ENCODE assay signal across 8 cellular contexts in genomic region chr7:148884299-148885022, GRCh38. TPM values are rescaled to one million over a fixed set of nuclear protein-coding genes. Genes with fewer than 3 reads are reported as not detected.
DNase-seq lines count a peak whose midpoint lies in the region; ATAC-seq and TF ChIP-seq lines count a peak whose summit lies in the region.

No MANE protein-coding gene starts in this region.

- H3K4me3 Mint-ChIP-seq in CD14-positive monocyte, result peak overlapping the region; percentile 84 to 91

- peaks cover 22% of the 10 kb centered on the region for H3K4me1 Mint-ChIP-seq in CD14-positive monocyte

- intact Hi-C loops in CD14-positive monocyte (cut with micrococcal nuclease), result loop anchor here (5.0 to 10.0 kb wide), 4 partner anchors 58 to 243 kb away; partner anchors contain the start of genes ZNF425 (in 2 of the 2) and PDIA4 (in 1 of the 2)
- intact Hi-C loops in lower leg skin (cut with DNase I; ENCODE audit: low total_unique reads), result loop anchor here (10.0 kb wide), 1 partner anchor 60 kb away; no protein-coding TSS in a partner anchor

- H3K27me3 Mint-ChIP-seq in CD14-positive monocyte (ENCODE audit: low read depth in 3 of 3), result peaks cover 0 to 5% (median 1%) of the 10 kb centered on the region in 3 donors

- TF ChIP-seq CTCF in CD14-positive monocyte (IDR thresholded peaks at IDR 0.05) (no peak), lower leg skin (IDR thresholded peaks at IDR 0.05) (no peak)

- peak overlapping the region; percentile 96 for H3K4me3 ChIP-seq in lower leg skin (ENCODE audit: low read depth, poor library complexity, severe bottlenecking)

- peak overlapping the region; percentile 63 to 87 (median 77) for H3K27ac Mint-ChIP-seq in CD14-positive monocyte

- peak in 1 of 2 donors; percentile 19 for TF ChIP-seq POLR2A in lower leg skin (IDR thresholded peaks at IDR 0.05)

- DNase-seq in CD14-positive monocyte (ENCODE audit: low spot score), result peak; percentile 89
- DNase-seq in NCI-H69 (lab: John Stamatoyannopoulos, UW), result peak; percentile 98
- DNase-seq in activated CD4-positive, alpha-beta T cell treated with anti-CD3 and anti-CD28 coated beads, Interleukin-2, amount 50 U/mL, for 4 hours, result peak; percentile 86 to 90
- DNase-seq in dermis blood vessel endothelial cell, result peak; percentile 96
- DNase-seq in lower leg skin (ENCODE audit: low spot score in 2 of 2), result peak; percentile 87 to 98
- peak; percentile 93 for DNase-seq in stimulated activated CD4-positive, alpha-beta T cell treated with anti-CD3 and anti-CD28 coated beads, Interleukin-4, amount 100 ng/mL, for 24 hours

- WGBS in lower leg skin, 2 donors, result 0 to 1% methylated on average over 36 to 48 of the region's 101 CpGs

- ATAC-seq in GM19351 (IDR thresholded peaks at IDR 0.05; ENCODE audit: unreplicated experiment) (peak; percentile 86), HG03469 (IDR thresholded peaks at IDR 0.05; ENCODE audit: unreplicated experiment) (peak; percentile 76)

- no peaks in the 10 kb centered on the region for H3K9me3 Mint-ChIP-seq in CD14-positive monocyte

- H3K36me3 Mint-ChIP-seq in CD14-positive monocyte, result no peaks in the 10 kb centered on the region

RNA-seq across cellular contexts. Expression of gene EZH2, which starts 0.4 kb away (rescaled TPM):
- polyA plus RNA-seq in CD14-positive monocyte, result 1 to 10 TPM; 1.3 to 1.6 TPM
- total RNA-seq in dermis blood vessel endothelial cell (14.0 and 18.1 TPM in 2 replicates), lower leg skin (10 to 100 TPM in 3 of 4 donors, 1 to 10 TPM in 1; 9.5 to 16.3 (median 11.3) TPM)

Comparison
In these comparisons a context has a peak if more than half of its experiments do, and no peak if none do; other contexts are left out.
1. Peak in every context shown above with its lines: DNase-seq, ATAC-seq and H3K4me3 ChIP-seq.